1 cellular context compared by ENCODE assay signal in genomic region chr17:50681260-50682200, GRCh38.
TF ChIP-seq lines count a peak whose summit lies in the region.

No MANE protein-coding gene starts in this region.

TF ChIP-seq in K562, 482 proteins besides CTCF, POLR2A, EP300 and RAD21 (continued from another document and continues in another):
- TF ChIP-seq ZNF609 (CRISPR knock-in tag; IDR thresholded peaks at IDR 0.05; ENCODE audit: borderline replicate concordance) (no peak), RAD51 (IDR thresholded peaks at IDR 0.05; ENCODE audit: borderline replicate concordance, low read depth) (no peak), CREB3 (tag; conservative IDR thresholded peaks at IDR 0.05; ENCODE audit: low read depth) (no peak), TEAD4 (IDR thresholded peaks at IDR 0.05; ENCODE audit: low read length) (0 out of 2 replicates have a peak, but pooled peaks have one; percentile 18), TEAD4 (CRISPR knock-in tag; IDR thresholded peaks at IDR 0.05; ENCODE audit: borderline replicate concordance) (no peak), POLR2H (tag; IDR thresholded peaks at IDR 0.05; ENCODE audit: low read depth) (no peak), ZNF165 (CRISPR knock-in tag; IDR thresholded peaks at IDR 0.05; ENCODE audit: borderline replicate concordance) (no peak), FOXK2 (conservative IDR thresholded peaks at IDR 0.05 in 1 of 2, IDR thresholded peaks at IDR 0.05 in 1 of 2; ENCODE audit: low read depth in 2 of 2) (peak; percentile 38 to 65; a peak in 3 of 4 replicates), THAP12 (CRISPR knock-in tag; IDR thresholded peaks at IDR 0.05) (no peak), PYGO2 (tag; IDR thresholded peaks at IDR 0.05) (no peak), ZBTB9 (CRISPR knock-in tag; IDR thresholded peaks at IDR 0.05) (no peak), ZNF232 (CRISPR knock-in tag; IDR thresholded peaks at IDR 0.05) (no peak), NR4A1 (CRISPR knock-in tag; IDR thresholded peaks at IDR 0.05) (no peak), NR4A1 (tag; IDR thresholded peaks at IDR 0.05) (no peak), DNMT1 (IDR thresholded peaks at IDR 0.05) (no peak), TCF7L2 (IDR thresholded peaks at IDR 0.05; ENCODE audit: low read depth, low read length) (no peak), MAZ (CRISPR knock-in tag; conservative IDR thresholded peaks at IDR 0.05 in 1 of 2, IDR thresholded peaks at IDR 0.05 in 1 of 2) (0 out of 4 replicates have a peak, but pooled peaks of 1 of the 2 experiments have one; percentile 49), KAT2B (IDR thresholded peaks at IDR 0.05; ENCODE audit: low read depth, low read length) (no peak), SNIP1 (IDR thresholded peaks at IDR 0.05; ENCODE audit: low read depth) (no peak), ZNF518B (CRISPR knock-in tag; IDR thresholded peaks at IDR 0.05) (no peak), FOS (IDR thresholded peaks at IDR 0.05; ENCODE audit: extremely low read depth, insufficient read length) (no peak), POLR2G (IDR thresholded peaks at IDR 0.05; ENCODE audit: low read depth, low read length) (no peak), RBM25 (IDR thresholded peaks at IDR 0.05; ENCODE audit: low read depth, low read length, severe bottlenecking) (no peak), CHD7 (IDR thresholded peaks at IDR 0.05; ENCODE audit: low read depth, low read length) (no peak), JUN (IDR thresholded peaks at IDR 0.05; ENCODE audit: borderline replicate concordance, low read depth, low read length) (no peak), JUN (CRISPR knock-in tag; IDR thresholded peaks at IDR 0.05; ENCODE audit: borderline replicate concordance) (no peak), ARID2 (IDR thresholded peaks at IDR 0.05) (peak; percentile 95), MYNN (IDR thresholded peaks at IDR 0.05) (no peak), MYNN (CRISPR knock-in tag; IDR thresholded peaks at IDR 0.05) (no peak), ZNF449 (CRISPR knock-in tag; IDR thresholded peaks at IDR 0.05) (no peak), CBFB (CRISPR knock-in tag; IDR thresholded peaks at IDR 0.05) (no peak)
